ENCODE assay signal across 20 cellular contexts in genomic region chr18:12774982-12775381, GRCh38.
DNase-seq lines count a peak whose midpoint lies in the region; ATAC-seq and FAIRE-seq lines count a peak whose summit lies in the region.
"Had no signal": no experiment of that assay in that cellular context is flagged by ENCODE, and none has a peak within 500 bp of the region (broad histone marks: within the 10 kb centered on the region; RNA-seq: fewer than 3 reads in every experiment).

No MANE protein-coding gene starts in this region.

- no CpG with 5 or more reads among the region's 9 CpGs for WGBS in mesendoderm (ENCODE audit: extremely low coverage, insufficient coverage, low lambda C conversion rate)

- intact Hi-C loops in activated naive CD4-positive, alpha-beta T cell treated with anti-CD3 and anti-CD28 coated beads for 36 hours (cut with micrococcal nuclease), result no loop called here

- no peaks in the 10 kb centered on the region for H3K27me3 ChIP-seq in mesendoderm (ENCODE audit: insufficient read depth, low read length, poor library complexity)
- H3K27me3 ChIP-seq: cardiac muscle cell, hepatocyte, ovary, stomach had no signal

- no peak overlapping the region for H3K4me2 ChIP-seq in mesendoderm (ENCODE audit: low read length)
- H3K4me2 ChIP-seq: hepatocyte had no signal

- H3K4me1 Mint-ChIP-seq in activated naive CD4-positive, alpha-beta T cell treated with anti-CD3 and anti-CD28 coated beads for 36 hours (ENCODE audit: low read depth), result no peaks in the 10 kb centered on the region
- peaks cover 9% of the 10 kb centered on the region for H3K4me1 Mint-ChIP-seq in activated CD4-positive, alpha-beta memory T cell treated with anti-CD3 and anti-CD28 coated beads, Interleukin-2, amount 10 ng/mL, durations not matched to agents 7 days and 5 days

- ATAC-seq in HG03025 (IDR thresholded peaks at IDR 0.05; ENCODE audit: low FRiP score, unreplicated experiment) (no peak), HG03196 (IDR thresholded peaks at IDR 0.05; ENCODE audit: unreplicated experiment) (no peak)
- ATAC-seq: HCT116 had no signal

- no peak overlapping the region for H2AK5ac ChIP-seq in mesendoderm (ENCODE audit: low read length)

- no peak overlapping the region for H3K4ac ChIP-seq in mesendoderm (ENCODE audit: low read depth, low read length)

- FAIRE-seq in urothelium cell line (lab: Jason Lieb, UNC), result peak; percentile 48

- POLR2A ChIA-PET in activated CD4-positive, alpha-beta memory T cell treated with anti-CD3 and anti-CD28 coated beads, Interleukin-2, amount 10 ng/mL, durations not matched to agents 7 days and 5 days (lab: Charles Lee), result interaction anchor here (0.9 to 3.7 kb wide), 11 partner anchors 25 to 866 kb away, joined by 3 to 41 read pairs (median 4); partner anchors contain the start of genes CEP76 and PTPN2

- H4K8ac ChIP-seq in mesendoderm (ENCODE audit: low read depth, low read length), result no peak overlapping the region

- no peaks in the 10 kb centered on the region for H3K79me1 ChIP-seq in mesendoderm (ENCODE audit: low read length)

- no peaks in the 10 kb centered on the region for H3K36me3 ChIP-seq in mesendoderm (ENCODE audit: control insufficient read depth, insufficient read depth, low read length)
- H3K36me3 ChIP-seq: cardiac muscle cell, ovary, stomach had no signal

- no peak overlapping the region for H2BK15ac ChIP-seq in mesendoderm (replicated peaks; ENCODE audit: low read depth)

- H3K4me3 Mint-ChIP-seq in activated naive CD4-positive, alpha-beta T cell treated with anti-CD3 and anti-CD28 coated beads for 36 hours, result peak overlapping the region; percentile 65
- H3K4me3 Mint-ChIP-seq in activated CD4-positive, alpha-beta memory T cell treated with anti-CD3 and anti-CD28 coated beads, Interleukin-2, amount 10 ng/mL, durations not matched to agents 7 days and 5 days, result peak overlapping the region; percentile 77

- no peak overlapping the region for H3K27ac ChIP-seq in mesendoderm (ENCODE audit: low read depth, low read length)
- H3K27ac ChIP-seq: cardiac muscle cell, hepatocyte, ovary, stomach had no signal

- H2BK120ac ChIP-seq in mesendoderm (ENCODE audit: low read depth, low read length), result no peak overlapping the region

- no peak overlapping the region for H3K18ac ChIP-seq in mesendoderm (ENCODE audit: low read length)

- H2BK5ac ChIP-seq in mesendoderm (ENCODE audit: low read length), result no peak overlapping the region

- H3K27me3 Mint-ChIP-seq in activated naive CD4-positive, alpha-beta T cell treated with anti-CD3 and anti-CD28 coated beads for 36 hours (ENCODE audit: low read depth), result no peaks in the 10 kb centered on the region
- H3K27me3 Mint-ChIP-seq in activated CD4-positive, alpha-beta memory T cell treated with anti-CD3 and anti-CD28 coated beads, Interleukin-2, amount 10 ng/mL, durations not matched to agents 7 days and 5 days, result no peaks in the 10 kb centered on the region

- H3K27ac Mint-ChIP-seq in activated naive CD4-positive, alpha-beta T cell treated with anti-CD3 and anti-CD28 coated beads for 36 hours, result no peak overlapping the region
- H3K27ac Mint-ChIP-seq in activated CD4-positive, alpha-beta memory T cell treated with anti-CD3 and anti-CD28 coated beads, Interleukin-2, amount 10 ng/mL, durations not matched to agents 7 days and 5 days, result peak overlapping the region; percentile 81

- CTCF ChIA-PET in activated naive CD4-positive, alpha-beta T cell treated with anti-CD3 and anti-CD28 coated beads for 36 hours (lab: Charles Lee), result interaction anchor here (0.8 to 1.4 kb wide), 2 partner anchors 9 to 26 kb away, joined by 3 read pairs; no protein-coding TSS in a partner anchor
- CTCF ChIA-PET in activated CD4-positive, alpha-beta memory T cell treated with anti-CD3 and anti-CD28 coated beads, Interleukin-2, amount 10 ng/mL, durations not matched to agents 7 days and 5 days (lab: Charles Lee), result interaction anchor here (0.6 to 2.1 kb wide), 3 partner anchors 108 to 476 kb away, joined by 3 to 8 read pairs (median 6); partner anchors contain the start of gene PTPN2

- H4K5ac ChIP-seq in mesendoderm (ENCODE audit: low read length), result no peak overlapping the region

- peaks cover 2% of the 10 kb centered on the region for H3K36me3 Mint-ChIP-seq in activated naive CD4-positive, alpha-beta T cell treated with anti-CD3 and anti-CD28 coated beads for 36 hours (ENCODE audit: low read depth)
- H3K36me3 Mint-ChIP-seq in activated CD4-positive, alpha-beta memory T cell treated with anti-CD3 and anti-CD28 coated beads, Interleukin-2, amount 10 ng/mL, durations not matched to agents 7 days and 5 days (ENCODE audit: low read depth), result peaks cover 3% of the 10 kb centered on the region

- peaks cover 2% of the 10 kb centered on the region for H3K9me3 Mint-ChIP-seq in activated naive CD4-positive, alpha-beta T cell treated with anti-CD3 and anti-CD28 coated beads for 36 hours
- peaks cover 4% of the 10 kb centered on the region for H3K9me3 Mint-ChIP-seq in activated CD4-positive, alpha-beta memory T cell treated with anti-CD3 and anti-CD28 coated beads, Interleukin-2, amount 10 ng/mL, durations not matched to agents 7 days and 5 days

- peak; percentile 16 for DNase-seq in activated naive CD4-positive, alpha-beta T cell treated with anti-CD3 and anti-CD28 coated beads for 36 hours
- DNase-seq in activated naive CD4-positive, alpha-beta T cell (lab: John Stamatoyannopoulos, UW), result no peak
- DNase-seq in activated CD4-positive, alpha-beta memory T cell treated with anti-CD3 and anti-CD28 coated beads, Interleukin-2, amount 10 ng/mL, durations not matched to agents 7 days and 5 days, result no peak
- peak; percentile 51 for DNase-seq in mesendoderm
- peak; percentile 72 for DNase-seq in urothelium cell line (ENCODE audit: low spot score)
- DNase-seq in stimulated activated naive CD4-positive, alpha-beta T cell (lab: John Stamatoyannopoulos, UW), result no peak
- DNase-seq: effector CD4-positive, alpha-beta T cell; GF-D8; kidney glomerular epithelial cell; midbrain; NCI-H1092; NCI-H2107; NCI-H526 treated with DMSO at 0.1 percent for 48 hours; ovary; stomach had no signal

- H3K4me3 ChIP-seq in mesendoderm (ENCODE audit: low read length), result no peak overlapping the region
- H3K4me3 ChIP-seq: cardiac muscle cell, hepatocyte, ovary had no signal

- no peaks in the 10 kb centered on the region for H3K79me2 ChIP-seq in mesendoderm (ENCODE audit: control insufficient read depth, insufficient read depth, low read length)
- H3K79me2 ChIP-seq: hepatocyte had no signal

- H3K4me1 ChIP-seq in mesendoderm (ENCODE audit: control insufficient read depth, low read depth, low read length), result no peaks in the 10 kb centered on the region
- H3K4me1 ChIP-seq: stomach had no signal

- H3K23ac ChIP-seq in mesendoderm (ENCODE audit: low read length), result no peak overlapping the region

- H3K56ac ChIP-seq in mesendoderm (ENCODE audit: low read length), result no peak overlapping the region

- no peak overlapping the region for H3K9ac ChIP-seq in mesendoderm (ENCODE audit: low read length)

Comparison
In these comparisons a context has a peak if more than half of its experiments do, and no peak if none do; other contexts are left out.
1. DNase-seq: peak in activated naive CD4-positive, alpha-beta T cell treated with anti-CD3 and anti-CD28 coated beads for 36 hours (single experiment), mesendoderm (single experiment) and urothelium cell line (single experiment); none in activated naive CD4-positive, alpha-beta T cell (0 of 4), activated CD4-positive, alpha-beta memory T cell treated with anti-CD3 and anti-CD28 coated beads, Interleukin-2, amount 10 ng/mL, durations not matched to agents 7 days and 5 days (single experiment) and stimulated activated naive CD4-positive, alpha-beta T cell (0 of 6).